ENCODE assay signal across 19 cellular contexts in genomic region chr1:116806671-116807070, GRCh38. TPM values are rescaled to one million over a fixed set of nuclear protein-coding genes. Genes with fewer than 3 reads are reported as not detected.
A peak's percentile ranks its signal among the peaks of the same experiment; 100 is the strongest.
DNase-seq lines count a peak whose midpoint lies in the region; ATAC-seq and TF ChIP-seq lines count a peak whose summit lies in the region.
"Had no signal": no experiment of that assay in that cellular context is flagged by ENCODE, and none has a peak within 500 bp of the region (broad histone marks: within the 10 kb centered on the region; RNA-seq: fewer than 3 reads in every experiment).

No MANE protein-coding gene starts in this region.

- 85 to 90% methylated on average over 4 of the region's 4 CpGs for WGBS in sigmoid colon, 2 donors
- 87 to 96% (median 93%) methylated on average over 4 of the region's 4 CpGs for WGBS in heart left ventricle, 4 donors

- in situ Hi-C loops in brain microvascular endothelial cell (cut with HindIII; ENCODE audit: low pct_ligation_motif_present, low sequenced_read_pairs): no loop called here

- peak overlapping the region; percentile 90 for H3K27ac Mint-ChIP-seq in activated CD4-positive, alpha-beta T cell treated with anti-CD3 and anti-CD28 coated beads, Interleukin-2, amount 10 ng/mL, durations not matched to agents 7 days and 5 days
- peak overlapping the region; percentile 99 for H3K27ac Mint-ChIP-seq in activated CD4-positive, alpha-beta memory T cell treated with anti-CD3 and anti-CD28 coated beads for 36 hours
- peak overlapping the region; percentile 95 to 97 for H3K27ac Mint-ChIP-seq in effector memory CD8-positive, alpha-beta T cell
- H3K27ac Mint-ChIP-seq: mesothelial cell of epicardium had no signal

- H3K27me3 Mint-ChIP-seq in activated CD4-positive, alpha-beta T cell treated with anti-CD3 and anti-CD28 coated beads, Interleukin-2, amount 10 ng/mL, durations not matched to agents 7 days and 5 days: no peaks in the 10 kb centered on the region
- no peaks in the 10 kb centered on the region for H3K27me3 Mint-ChIP-seq in activated CD4-positive, alpha-beta memory T cell treated with anti-CD3 and anti-CD28 coated beads for 36 hours
- no peaks in the 10 kb centered on the region for H3K27me3 Mint-ChIP-seq in effector memory CD8-positive, alpha-beta T cell

- H3K4me3 Mint-ChIP-seq in activated CD4-positive, alpha-beta T cell treated with anti-CD3 and anti-CD28 coated beads, Interleukin-2, amount 10 ng/mL, durations not matched to agents 7 days and 5 days: peak overlapping the region; percentile 42
- H3K4me3 Mint-ChIP-seq in activated CD4-positive, alpha-beta memory T cell treated with anti-CD3 and anti-CD28 coated beads for 36 hours: peak overlapping the region; percentile 79
- H3K4me3 Mint-ChIP-seq in effector memory CD8-positive, alpha-beta T cell: peak overlapping the region; percentile 75 to 87
- H3K4me3 Mint-ChIP-seq: mesothelial cell of epicardium had no signal

- TF ChIP-seq CTCF in brain microvascular endothelial cell (IDR thresholded peaks at IDR 0.05; ENCODE audit: low read depth, low read length, missing control alignments): no peak
- no peak for TF ChIP-seq CTCF in sigmoid colon (IDR thresholded peaks at IDR 0.05)
- TF ChIP-seq CTCF in heart left ventricle (IDR thresholded peaks at IDR 0.05): no peak

- no peak overlapping the region for H3K4me3 ChIP-seq in brain microvascular endothelial cell (ENCODE audit: low read depth, low read length)
- no peak overlapping the region for H3K4me3 ChIP-seq in sigmoid colon
- no peak overlapping the region for H3K4me3 ChIP-seq in heart left ventricle
- H3K4me3 ChIP-seq: adrenal gland; BLaER1 treated with 17β-estradiol and CSF1 and Interleukin-3, amounts not matched to agents 10 nM and 100 nM; transverse colon had no signal

- peak; percentile 16 for ATAC-seq in effector memory CD8-positive, alpha-beta T cell (replicated peaks)
- peak; percentile 0 for ATAC-seq in stimulated activated naive CD8-positive, alpha-beta T cell treated with anti-CD3 and anti-CD28 coated beads, Interleukin-15, Interleukin-2, amounts not matched to agents 100 U/mL and 50 U/mL, for 24 hours
- no peak for ATAC-seq in heart left ventricle
- ATAC-seq: sciatic nerve had no signal

- intact Hi-C loops in activated CD4-positive, alpha-beta memory T cell treated with anti-CD3 and anti-CD28 coated beads for 36 hours (cut with micrococcal nuclease): loop anchor here (1.0 kb wide), 2 partner anchors 9 to 37 kb away; no protein-coding TSS in a partner anchor
- intact Hi-C loops in sigmoid colon (cut with DNase I) (no loop called here), heart left ventricle (cut with DNase I) (loop anchor here in 1 of 10 donors (5.0 kb wide), 1 partner anchor 59 kb away; no protein-coding TSS in a partner anchor)

- H3K36me3 Mint-ChIP-seq in activated CD4-positive, alpha-beta T cell treated with anti-CD3 and anti-CD28 coated beads, Interleukin-2, amount 10 ng/mL, durations not matched to agents 7 days and 5 days (ENCODE audit: low read depth): peaks cover 10% of the 10 kb centered on the region
- H3K36me3 Mint-ChIP-seq in activated CD4-positive, alpha-beta memory T cell treated with anti-CD3 and anti-CD28 coated beads for 36 hours: peaks cover 51% of the 10 kb centered on the region
- H3K36me3 Mint-ChIP-seq in effector memory CD8-positive, alpha-beta T cell (ENCODE audit: insufficient read depth): peaks cover 38% of the 10 kb centered on the region
- H3K36me3 Mint-ChIP-seq: mesothelial cell of epicardium had no signal

- no peak for TF ChIP-seq EP300 in sigmoid colon (IDR thresholded peaks at IDR 0.05)

- H3K4me1 ChIP-seq in sigmoid colon: no peaks in the 10 kb centered on the region
- peaks cover 0 to 6% (median 0%) of the 10 kb centered on the region in 12 donors for H3K4me1 ChIP-seq in heart left ventricle
- H3K4me1 ChIP-seq: adrenal gland, transverse colon had no signal

- H3K9me3 ChIP-seq in sigmoid colon (no peaks in the 10 kb centered on the region), heart left ventricle (peaks cover 0 to 4% (median 0%) of the 10 kb centered on the region in 12 donors)
- H3K9me3 ChIP-seq: adrenal gland, transverse colon had no signal

- CTCF ChIA-PET in activated CD4-positive, alpha-beta T cell treated with anti-CD3 and anti-CD28 coated beads, Interleukin-2, amount 10 ng/mL, durations not matched to agents 7 days and 5 days (lab: Charles Lee): interaction anchor here (0.7 to 4.1 kb wide), 10 partner anchors 10 to 183 kb away, joined by 3 to 13 read pairs (median 6); no protein-coding TSS in a partner anchor
- CTCF ChIA-PET in activated CD4-positive, alpha-beta memory T cell treated with anti-CD3 and anti-CD28 coated beads for 36 hours (lab: Charles Lee): interaction anchor here (0.8 to 12.1 kb wide), 11 partner anchors 10 to 234 kb away, joined by 3 to 103 read pairs (median 5); partner anchors contain the start of gene CD2

- H3K27me3 ChIP-seq in brain microvascular endothelial cell (replicated peaks) (no peaks in the 10 kb centered on the region), sigmoid colon (no peaks in the 10 kb centered on the region), heart left ventricle (peaks cover 0 to 2% (median 0%) of the 10 kb centered on the region in 9 donors)
- H3K27me3 ChIP-seq: adrenal gland; BLaER1 treated with 17β-estradiol and CSF1 and Interleukin-3, amounts not matched to agents 10 nM and 100 nM; transverse colon had no signal

- POLR2A ChIA-PET in activated CD4-positive, alpha-beta T cell treated with anti-CD3 and anti-CD28 coated beads, Interleukin-2, amount 10 ng/mL, durations not matched to agents 7 days and 5 days (lab: Charles Lee): interaction anchor here (0.6 to 1.8 kb wide), 5 partner anchors 9 to 43 kb away, joined by 3 to 10 read pairs (median 6); no protein-coding TSS in a partner anchor
- POLR2A ChIA-PET in activated CD4-positive, alpha-beta memory T cell treated with anti-CD3 and anti-CD28 coated beads for 36 hours (lab: Charles Lee): interaction anchor here (0.6 to 11.9 kb wide), 11 partner anchors 9 to 302 kb away, joined by 3 to 1099 read pairs (median 21); partner anchors contain the start of genes CD2 and TTF2

- peaks cover 4% of the 10 kb centered on the region for H3K9me3 Mint-ChIP-seq in activated CD4-positive, alpha-beta T cell treated with anti-CD3 and anti-CD28 coated beads, Interleukin-2, amount 10 ng/mL, durations not matched to agents 7 days and 5 days
- H3K9me3 Mint-ChIP-seq in activated CD4-positive, alpha-beta memory T cell treated with anti-CD3 and anti-CD28 coated beads for 36 hours: peaks cover 5% of the 10 kb centered on the region
- H3K9me3 Mint-ChIP-seq in effector memory CD8-positive, alpha-beta T cell: no peaks in the 10 kb centered on the region

- H3K36me3 ChIP-seq in brain microvascular endothelial cell (replicated peaks) (no peaks in the 10 kb centered on the region), sigmoid colon (no peaks in the 10 kb centered on the region), heart left ventricle (no peaks in the 10 kb centered on the region)
- H3K36me3 ChIP-seq: adrenal gland; BLaER1 treated with 17β-estradiol and CSF1 and Interleukin-3, amounts not matched to agents 10 nM and 100 nM; transverse colon had no signal

- DNase-seq in activated CD4-positive, alpha-beta T cell treated with anti-CD3 and anti-CD28 coated beads, Interleukin-2, amount 10 ng/mL, durations not matched to agents 7 days and 5 days: no peak
- no peak for DNase-seq in activated CD4-positive, alpha-beta T cell treated with anti-CD3 and anti-CD28 coated beads, Interleukin-2, amount 50 U/mL, for 4 hours
- peak; percentile 37 for DNase-seq in activated CD4-positive, alpha-beta memory T cell treated with anti-CD3 and anti-CD28 coated beads for 36 hours
- DNase-seq in effector memory CD8-positive, alpha-beta T cell: no peak
- no peak for DNase-seq in stimulated activated naive CD8-positive, alpha-beta T cell treated with anti-CD3 and anti-CD28 coated beads, Interleukin-15, Interleukin-2, amounts not matched to agents 100 U/mL and 50 U/mL, for 24 hours
- DNase-seq in brain microvascular endothelial cell: no peak
- DNase-seq in sigmoid colon: no peak
- no peak for DNase-seq in heart left ventricle
- DNase-seq: adrenal gland, hypothalamus, kidney glomerular epithelial cell, NCI-H526, transverse colon had no signal

- H3K27ac ChIP-seq in brain microvascular endothelial cell (no peak overlapping the region), sigmoid colon (no peak overlapping the region), heart left ventricle (peak overlapping the region in 1 of 12 donors; percentile 77)
- H3K27ac ChIP-seq: adrenal gland; BLaER1 treated with 17β-estradiol and CSF1 and Interleukin-3, amounts not matched to agents 10 nM and 100 nM had no signal

- H3K4me1 Mint-ChIP-seq in activated CD4-positive, alpha-beta T cell treated with anti-CD3 and anti-CD28 coated beads, Interleukin-2, amount 10 ng/mL, durations not matched to agents 7 days and 5 days: peaks cover 92% of the 10 kb centered on the region
- H3K4me1 Mint-ChIP-seq in activated CD4-positive, alpha-beta memory T cell treated with anti-CD3 and anti-CD28 coated beads for 36 hours (ENCODE audit: low read depth): peaks cover 78% of the 10 kb centered on the region
- H3K4me1 Mint-ChIP-seq in effector memory CD8-positive, alpha-beta T cell (ENCODE audit: low read depth in 2 of 2): peaks cover 48 to 81% of the 10 kb centered on the region in 2 donors
- H3K4me1 Mint-ChIP-seq: mesothelial cell of epicardium had no signal

- TF ChIP-seq POLR2A in sigmoid colon (IDR thresholded peaks at IDR 0.05) (no peak), heart left ventricle (IDR thresholded peaks at IDR 0.05) (no peak)

RNA-seq across cellular contexts. Expression of gene CD2, which starts 52.4 kb away (rescaled TPM):
- total RNA-seq in activated CD4-positive, alpha-beta T cell treated with anti-CD3 and anti-CD28 coated beads, Interleukin-2, amount 10 ng/mL, durations not matched to agents 7 days and 5 days: 100 to 1,000 TPM; 206 to 258 TPM
- 100 to 1,000 TPM; 335 to 355 TPM for total RNA-seq in activated CD4-positive, alpha-beta memory T cell treated with anti-CD3 and anti-CD28 coated beads for 36 hours
- total RNA-seq in sigmoid colon (1 to 10 TPM in 1 of 4 donors, under 1 TPM in 2, not detected in 1; 0.36 to 1.8 (median 0.41) TPM), heart left ventricle (1 to 10 TPM in 3 of 9 donors, under 1 TPM in 3, not detected in 3; 0.40 to 9.7 (median 1.1) TPM)
- polyA plus RNA-seq in sigmoid colon (10 to 100 TPM in 1 of 3 donors, 1 to 10 TPM in 1, under 1 TPM in 1; 0.46 to 30.2 (median 4.2) TPM), heart left ventricle (under 1 TPM; 0.33 to 0.53 TPM)
- total RNA-seq: fibroblast of villous mesenchyme, mesothelial cell of epicardium, osteoblast, SK-MEL-5 had no signal

Comparison
In these comparisons a context has a peak if more than half of its experiments do, and no peak if none do; other contexts are left out.
1. ATAC-seq: peak in effector memory CD8-positive, alpha-beta T cell (single experiment) and stimulated activated naive CD8-positive, alpha-beta T cell treated with anti-CD3 and anti-CD28 coated beads, Interleukin-15, Interleukin-2, amounts not matched to agents 100 U/mL and 50 U/mL, for 24 hours (single experiment); none in heart left ventricle (0 of 4).
2. RNA of gene CD2, which starts 52.4 kb away (total RNA-seq): 335 to 355 TPM in activated CD4-positive, alpha-beta memory T cell treated with anti-CD3 and anti-CD28 coated beads for 36 hours and 206 to 258 TPM in activated CD4-positive, alpha-beta T cell treated with anti-CD3 and anti-CD28 coated beads, Interleukin-2, amount 10 ng/mL, durations not matched to agents 7 days and 5 days; 0.40 to 9.7 TPM in heart left ventricle and 0.36 to 1.8 TPM in sigmoid colon; every median in the first group is over 10 times any median in the second.
3. Peak in every context shown above with its lines, with median percentiles within 50 percentile points of each other: H3K27ac Mint-ChIP-seq and H3K4me3 Mint-ChIP-seq.